Comparison of ENCODE assay signal across 22 cellular contexts in the genomic region with DNA sequence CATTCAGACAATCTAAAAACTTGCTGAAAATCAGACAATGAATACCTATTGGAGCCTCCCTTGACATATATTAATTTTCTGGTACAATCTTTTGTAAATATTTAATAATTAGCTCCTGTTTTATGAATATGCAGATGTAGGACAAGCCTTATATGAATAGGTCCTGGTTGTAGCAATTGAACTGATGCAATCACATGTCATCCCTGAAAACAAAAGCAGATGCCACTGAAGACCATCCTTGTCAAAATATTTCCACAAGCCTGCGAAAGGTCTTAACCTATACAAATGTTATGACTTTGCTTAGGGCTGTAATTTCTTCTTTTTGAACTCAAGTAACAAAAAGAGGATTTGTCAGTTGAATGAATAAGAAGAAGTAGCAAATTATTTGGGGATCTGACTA.
DNase-seq lines count a peak whose midpoint lies in the region; FAIRE-seq and TF ChIP-seq lines count a peak whose summit lies in the region.
"Had no signal": no experiment of that assay in that cellular context is flagged by ENCODE, and none has a peak within 500 bp of the region (broad histone marks: within the 10 kb centered on the region; RNA-seq: fewer than 3 reads in every experiment).

No MANE protein-coding gene starts in this region.

- no peak for FAIRE-seq in astrocyte (lab: Jason Lieb, UNC)
- FAIRE-seq: A549, D721Med had no signal

- H3K9me3 ChIP-seq in astrocyte (ENCODE audit: insufficient read depth, low read depth, low read length): no peaks in the 10 kb centered on the region
- no peaks in the 10 kb centered on the region for H3K9me3 ChIP-seq in mesenchymal stem cell (ENCODE audit: control insufficient read depth, low read length)
- H3K9me3 ChIP-seq: A549, BE2C had no signal

- no peak overlapping the region for H2BK120ac ChIP-seq in mesenchymal stem cell (ENCODE audit: low read depth, low read length)

- H3K27me3 Mint-ChIP-seq in astrocyte (ENCODE audit: low read depth, unreplicated experiment): no peaks in the 10 kb centered on the region

- H4K8ac ChIP-seq in mesenchymal stem cell (ENCODE audit: low read length): no peak overlapping the region

- H2AFZ ChIP-seq in astrocyte (ENCODE audit: low read depth, low read length) (no peak overlapping the region), mesenchymal stem cell (ENCODE audit: low read depth, low read length) (no peak overlapping the region)

- H3K9me3 Mint-ChIP-seq in astrocyte (ENCODE audit: unreplicated experiment): no peaks in the 10 kb centered on the region

- no peaks in the 10 kb centered on the region for H3K36me3 ChIP-seq in astrocyte (ENCODE audit: insufficient read depth, low read length)
- H3K36me3 ChIP-seq in mesenchymal stem cell (ENCODE audit: control insufficient read depth in 1 of 2, insufficient read depth in 2 of 2, low read depth in 1 of 2, low read length in 2 of 2): no peaks in the 10 kb centered on the region
- H3K36me3 ChIP-seq: BE2C had no signal

- no peak overlapping the region for H4K91ac ChIP-seq in mesenchymal stem cell (ENCODE audit: low read length)

- WGBS in mesenchymal stem cell: no CpG with 5 or more reads among the region's 1 CpG

- H3K27me3 ChIP-seq in astrocyte (ENCODE audit: insufficient read depth, low read length) (no peaks in the 10 kb centered on the region), mesenchymal stem cell (ENCODE audit: control insufficient read depth in 1 of 2, insufficient read depth in 1 of 2, low read length in 2 of 2) (no peaks in the 10 kb centered on the region)
- H3K27me3 ChIP-seq: BE2C had no signal

- H2BK5ac ChIP-seq in mesenchymal stem cell (ENCODE audit: low read depth, low read length, poor library complexity, severe bottlenecking): no peak overlapping the region

- H3K18ac ChIP-seq in mesenchymal stem cell (ENCODE audit: low read depth in 1 of 2, low read length in 2 of 2): no peak overlapping the region

- no peaks in the 10 kb centered on the region for H3K36me3 Mint-ChIP-seq in astrocyte (ENCODE audit: low read depth, unreplicated experiment)

- H3K4me1 ChIP-seq in astrocyte (ENCODE audit: insufficient read depth, low read length): no peaks in the 10 kb centered on the region
- peaks cover 1% of the 10 kb centered on the region for H3K4me1 ChIP-seq in mesenchymal stem cell (ENCODE audit: control insufficient read depth, insufficient read depth, low read depth, low read length)
- H3K4me1 ChIP-seq: A549 had no signal

- TF ChIP-seq CTCF in astrocyte (IDR thresholded peaks at IDR 0.05; ENCODE audit: insufficient read depth, low read depth, low read length): no peak

- H3K4me3 Mint-ChIP-seq in astrocyte (ENCODE audit: unreplicated experiment): no peak overlapping the region

- no peak overlapping the region for H3K14ac ChIP-seq in mesenchymal stem cell (ENCODE audit: low read length in 2 of 2)

- no peak overlapping the region for H2BK15ac ChIP-seq in mesenchymal stem cell (ENCODE audit: low read depth, poor library complexity, severe bottlenecking)

- H3K4me1 Mint-ChIP-seq in astrocyte (ENCODE audit: low read depth, unreplicated experiment): peaks cover 10% of the 10 kb centered on the region

- no peak overlapping the region for H2AK5ac ChIP-seq in mesenchymal stem cell (ENCODE audit: low read length, severe bottlenecking)

- no peak overlapping the region for H2BK12ac ChIP-seq in mesenchymal stem cell (ENCODE audit: low read length in 2 of 2)

- H3K4me2 ChIP-seq in astrocyte (ENCODE audit: low read length) (no peak overlapping the region), mesenchymal stem cell (ENCODE audit: low read length, poor library complexity, severe bottlenecking) (no peak overlapping the region)
- H3K4me2 ChIP-seq: A549 had no signal

- H3K4me3 ChIP-seq in astrocyte (ENCODE audit: insufficient read depth, low read depth, low read length) (no peak overlapping the region), mesenchymal stem cell (ENCODE audit: insufficient read depth in 1 of 2, low read depth in 1 of 2, low read length in 2 of 2) (no peak overlapping the region)
- H3K4me3 ChIP-seq: A549, GM12878 had no signal

- no peaks in the 10 kb centered on the region for H3K79me2 ChIP-seq in astrocyte (ENCODE audit: insufficient read depth, low read length)

- no peak overlapping the region for H3K27ac ChIP-seq in astrocyte (ENCODE audit: low read depth, low read length)
- H3K27ac ChIP-seq in mesenchymal stem cell (ENCODE audit: low read length, poor library complexity, severe bottlenecking): no peak overlapping the region
- H3K27ac ChIP-seq: A549, HL-60 had no signal

- H4K20me1 ChIP-seq in astrocyte (ENCODE audit: insufficient read depth, low read length): no peaks in the 10 kb centered on the region

- no peaks in the 10 kb centered on the region for H3K79me1 ChIP-seq in mesenchymal stem cell (replicated peaks; ENCODE audit: low read length, poor library complexity, severe bottlenecking)

- no peak overlapping the region for H3K4ac ChIP-seq in mesenchymal stem cell (ENCODE audit: low read depth in 1 of 2, low read length in 2 of 2)

- peak overlapping the region; percentile 82 for H3K27ac Mint-ChIP-seq in astrocyte (ENCODE audit: unreplicated experiment)

- no peak overlapping the region for H3K9ac ChIP-seq in astrocyte (ENCODE audit: low read length)
- H3K9ac ChIP-seq in mesenchymal stem cell (ENCODE audit: low read length): no peak overlapping the region

- DNase-seq in DMS53 treated with DMSO at 0.1 percent for 48 hours (lab: John Stamatoyannopoulos, UW; ENCODE audit: unreplicated experiment): peak; percentile 25
- peak; percentile 88 for DNase-seq in NCI-H69 (lab: John Stamatoyannopoulos, UW)
- DNase-seq in astrocyte (ENCODE audit: low read depth): no peak
- DNase-seq in mesenchymal stem cell: peak; percentile 32
- no peak for DNase-seq in HUDEP-2 (lab: John Stamatoyannopoulos, UW; ENCODE audit: unreplicated experiment in 76 of 76)
- no peak for DNase-seq in NCI-H146 (lab: John Stamatoyannopoulos, UW)
- DNase-seq in NCI-H774 (lab: John Stamatoyannopoulos, UW): no peak
- DNase-seq in NAMALWA (ENCODE audit: low spot score): no peak
- DNase-seq: BE2C; DMS79 treated with DMSO at 0.1 percent for 48 hours; GOT3; IMR-90; MV-4-11; NCI-H1436; NCI-H226; NCI-H526; NK-92 treated with Interleukin-12 subunit alpha and Interleukin-12 subunit beta, amount 100 ng/mL, for 24 hours; SIG-M5 had no signal

- no peak overlapping the region for H3K23ac ChIP-seq in mesenchymal stem cell (ENCODE audit: low read length in 2 of 2)

Comparison
In these comparisons a context has a peak if more than half of its experiments do, and no peak if none do; other contexts are left out.
1. DNase-seq: peak in DMS53 treated with DMSO at 0.1 percent for 48 hours (single experiment), NCI-H69 (single experiment) and mesenchymal stem cell (single experiment); none in astrocyte (single experiment), HUDEP-2 (0 of 76), NCI-H146 (single experiment), NCI-H774 (single experiment) and NAMALWA (single experiment).